Comparison of ENCODE assay signal across 15 cellular contexts in the genomic region with DNA sequence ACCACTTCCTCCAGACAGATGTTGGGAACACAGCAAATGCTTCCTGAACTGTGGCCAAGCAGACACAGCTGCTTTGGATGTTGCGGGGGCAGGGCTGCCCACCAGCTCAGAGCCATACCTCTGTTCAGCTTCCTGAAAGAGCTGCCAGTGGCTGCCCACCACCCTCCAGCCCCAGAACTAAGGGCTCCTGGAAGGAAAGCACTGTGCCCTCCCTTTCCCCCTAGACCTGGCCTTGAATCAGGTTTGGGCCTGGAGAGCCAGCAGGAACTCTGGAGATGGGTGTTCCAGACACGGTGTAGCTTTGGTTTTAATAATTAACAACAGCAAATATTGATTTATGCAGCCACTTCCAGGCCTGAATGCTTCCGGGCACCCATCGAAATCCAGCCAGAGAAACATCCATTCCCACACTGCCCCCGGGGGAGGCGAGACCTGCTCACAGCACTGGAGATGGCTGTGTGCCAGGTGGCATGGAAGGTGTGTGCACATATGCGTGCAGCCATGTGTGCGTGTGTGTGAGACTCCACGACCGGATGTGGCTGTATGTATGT. TPM values are rescaled to one million over a fixed set of nuclear protein-coding genes. Genes with fewer than 3 reads are reported as not detected.
A peak's percentile ranks its signal among the peaks of the same experiment; 100 is the strongest.
DNase-seq lines count a peak whose midpoint lies in the region; ATAC-seq and TF ChIP-seq lines count a peak whose summit lies in the region.
"Had no signal": no experiment of that assay in that cellular context is flagged by ENCODE, and none has a peak within 500 bp of the region (broad histone marks: within the 10 kb centered on the region; RNA-seq: fewer than 3 reads in every experiment).

No MANE protein-coding gene starts in this region.

- no peaks in the 10 kb centered on the region for H3K36me3 Mint-ChIP-seq in mesothelial cell of epicardium

- TF ChIP-seq CTCF in VCaP (conservative IDR thresholded peaks at IDR 0.05) (no peak), mesothelial cell of epicardium (IDR thresholded peaks at IDR 0.05; ENCODE audit: unreplicated experiment) (no peak), ascending aorta (IDR thresholded peaks at IDR 0.05) (no peak)

- peak overlapping the region; percentile 69 for H3K4me3 Mint-ChIP-seq in mesothelial cell of epicardium

- H3K9me3 Mint-ChIP-seq in mesothelial cell of epicardium = no peaks in the 10 kb centered on the region
- H3K9me3 Mint-ChIP-seq: CD4-positive, alpha-beta T cell; T-helper 1 cell treated with Interleukin-12 subunit alpha and Interleukin-12 subunit beta and Interleukin-4 antibody, amounts not matched to agents 30 μg/mL and 1 μg/mL, for 36 hours had no signal

- H3K27ac ChIP-seq in VCaP (peak overlapping the region; percentile 99), ascending aorta (no peak overlapping the region)
- H3K27ac ChIP-seq: suprapubic skin had no signal

- intact Hi-C loops in ascending aorta (cut with DNase I) = no loop called here

- peaks cover 32% of the 10 kb centered on the region for H3K4me1 Mint-ChIP-seq in mesothelial cell of epicardium

- H3K9me3 ChIP-seq in ascending aorta = no peaks in the 10 kb centered on the region
- H3K9me3 ChIP-seq: suprapubic skin had no signal

- H3K27ac Mint-ChIP-seq in mesothelial cell of epicardium = peak overlapping the region; percentile 70
- H3K27ac Mint-ChIP-seq: CD4-positive, alpha-beta T cell; T-helper 1 cell treated with Interleukin-12 subunit alpha and Interleukin-12 subunit beta and Interleukin-4 antibody, amounts not matched to agents 30 μg/mL and 1 μg/mL, for 36 hours had no signal

- H3K36me3 ChIP-seq in ascending aorta = no peaks in the 10 kb centered on the region
- H3K36me3 ChIP-seq: suprapubic skin had no signal

- H3K4me3 ChIP-seq in ascending aorta = no peak overlapping the region

- no peaks in the 10 kb centered on the region for H3K4me1 ChIP-seq in ascending aorta

- ATAC-seq in GM18861 (IDR thresholded peaks at IDR 0.05; ENCODE audit: unreplicated experiment) = no peak

- DNase-seq in COLO668 (lab: John Stamatoyannopoulos, UW; ENCODE audit: unreplicated experiment) (peak; percentile 100), Kasumi-1 (lab: John Stamatoyannopoulos, UW) (peak; percentile 10 to 41), mesothelial cell of epicardium (ENCODE audit: low spot score in 2 of 2, unreplicated experiment in 2 of 2) (no peak), ascending aorta (ENCODE audit: low spot score in 2 of 2) (no peak), middle frontal gyrus (ENCODE audit: extremely low spot score, low spot score) (no peak)
- no peak for DNase-seq in effector CD4-positive, alpha-beta T cell
- DNase-seq: activated T-cell treated with anti-CD3 and anti-CD28 coated beads for 4 hours; CD4-positive, alpha-beta T cell; central memory CD4-positive, alpha-beta T cell; NCI-H187; stimulated activated CD4-positive, alpha-beta T cell treated with anti-CD3 and anti-CD28 coated beads, Interleukin-4, amount 100 ng/mL, for 1 hour had no signal

- peaks cover 5% of the 10 kb centered on the region for H3K27me3 ChIP-seq in ascending aorta

- H3K27me3 Mint-ChIP-seq in mesothelial cell of epicardium (ENCODE audit: low read depth) = no peaks in the 10 kb centered on the region

RNA-seq across cellular contexts. Expression of gene RAP1GAP, which starts 45.7 kb away (rescaled TPM):
- total RNA-seq in mesothelial cell of epicardium (7.1 to 10.2 TPM (median 8.0 TPM) in 3 replicates), ascending aorta (0.64 TPM)

Comparison
In these comparisons a context has a peak if more than half of its experiments do, and no peak if none do; other contexts are left out.
1. DNase-seq: peak in COLO668 (single experiment) and Kasumi-1 (2 of 2); none in mesothelial cell of epicardium (0 of 2), effector CD4-positive, alpha-beta T cell (single experiment), ascending aorta (0 of 2) and middle frontal gyrus (single experiment).